In the genomic region with DNA sequence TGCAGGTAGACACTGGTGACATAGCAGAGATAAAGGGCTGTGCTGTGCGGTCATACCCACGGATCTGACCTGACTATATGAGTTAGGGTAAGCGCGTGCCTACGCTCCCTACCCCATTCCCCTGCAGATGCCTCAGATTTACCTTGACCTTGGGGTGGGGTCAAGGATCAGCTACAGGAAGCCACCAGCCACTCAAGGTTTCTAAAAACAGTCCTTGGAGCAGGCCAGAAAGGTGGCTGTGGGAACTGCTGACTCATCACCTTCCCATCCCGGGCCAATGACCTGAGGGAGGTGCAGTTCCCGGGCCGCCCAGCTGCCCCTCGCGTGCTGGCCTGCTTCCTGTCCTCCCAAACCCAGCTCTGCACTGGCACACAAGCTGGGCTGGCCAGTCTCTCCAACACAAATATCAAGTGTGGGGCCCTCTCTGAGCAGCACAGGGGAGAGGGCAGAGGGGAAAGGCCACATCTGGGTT, we compare ENCODE assay signal across 1 cellular context.
A peak's percentile ranks its signal among the peaks of the same experiment; 100 is the strongest.
TF ChIP-seq lines count a peak whose summit lies in the region.

No MANE protein-coding gene starts in this region.

TF ChIP-seq in K562, 482 proteins besides CTCF, POLR2A, EP300 and RAD21 (continued from another document and continues in another):
- TF ChIP-seq ZHX1 (conservative IDR thresholded peaks at IDR 0.05; ENCODE audit: low read length) (no peak), ETS1 (conservative IDR thresholded peaks at IDR 0.05; ENCODE audit: control insufficient read depth, low read depth, low read length) (0 out of 2 replicates have a peak, but pooled peaks have one; percentile 27), FOXP1 (CRISPR knock-in tag; IDR thresholded peaks at IDR 0.05) (no peak), CHD1 (IDR thresholded peaks at IDR 0.05; ENCODE audit: low read length) (no peak), GABPA (tag; conservative IDR thresholded peaks at IDR 0.05; ENCODE audit: low read depth) (no peak), HCFC1 (IDR thresholded peaks at IDR 0.05; ENCODE audit: low read depth, low read length) (no peak), NFIX (CRISPR knock-in tag; IDR thresholded peaks at IDR 0.05; ENCODE audit: low read depth) (no peak), SP2 (IDR thresholded peaks at IDR 0.05; ENCODE audit: extremely low read depth, low read depth, low read length, poor library complexity, severe bottlenecking) (no peak), BHLHE40 (IDR thresholded peaks at IDR 0.05; ENCODE audit: low read length) (peak; percentile 71), SIRT6 (IDR thresholded peaks at IDR 0.05; ENCODE audit: low read depth, low read length) (no peak), ESRRA (IDR thresholded peaks at IDR 0.05; ENCODE audit: borderline replicate concordance, low read depth) (peak; percentile 96), RNF2 (IDR thresholded peaks at IDR 0.05) (no peak), E2F3 (CRISPR knock-in tag; IDR thresholded peaks at IDR 0.05) (no peak), ATF2 (CRISPR knock-in tag; IDR thresholded peaks at IDR 0.05) (no peak), AFF4 (CRISPR knock-in tag; IDR thresholded peaks at IDR 0.05) (no peak), CBX1 (IDR thresholded peaks at IDR 0.05; ENCODE audit: low read depth) (no peak), GTF2A2 (tag; IDR thresholded peaks at IDR 0.05) (no peak)
- TF ChIP-seq, protein P1, sequence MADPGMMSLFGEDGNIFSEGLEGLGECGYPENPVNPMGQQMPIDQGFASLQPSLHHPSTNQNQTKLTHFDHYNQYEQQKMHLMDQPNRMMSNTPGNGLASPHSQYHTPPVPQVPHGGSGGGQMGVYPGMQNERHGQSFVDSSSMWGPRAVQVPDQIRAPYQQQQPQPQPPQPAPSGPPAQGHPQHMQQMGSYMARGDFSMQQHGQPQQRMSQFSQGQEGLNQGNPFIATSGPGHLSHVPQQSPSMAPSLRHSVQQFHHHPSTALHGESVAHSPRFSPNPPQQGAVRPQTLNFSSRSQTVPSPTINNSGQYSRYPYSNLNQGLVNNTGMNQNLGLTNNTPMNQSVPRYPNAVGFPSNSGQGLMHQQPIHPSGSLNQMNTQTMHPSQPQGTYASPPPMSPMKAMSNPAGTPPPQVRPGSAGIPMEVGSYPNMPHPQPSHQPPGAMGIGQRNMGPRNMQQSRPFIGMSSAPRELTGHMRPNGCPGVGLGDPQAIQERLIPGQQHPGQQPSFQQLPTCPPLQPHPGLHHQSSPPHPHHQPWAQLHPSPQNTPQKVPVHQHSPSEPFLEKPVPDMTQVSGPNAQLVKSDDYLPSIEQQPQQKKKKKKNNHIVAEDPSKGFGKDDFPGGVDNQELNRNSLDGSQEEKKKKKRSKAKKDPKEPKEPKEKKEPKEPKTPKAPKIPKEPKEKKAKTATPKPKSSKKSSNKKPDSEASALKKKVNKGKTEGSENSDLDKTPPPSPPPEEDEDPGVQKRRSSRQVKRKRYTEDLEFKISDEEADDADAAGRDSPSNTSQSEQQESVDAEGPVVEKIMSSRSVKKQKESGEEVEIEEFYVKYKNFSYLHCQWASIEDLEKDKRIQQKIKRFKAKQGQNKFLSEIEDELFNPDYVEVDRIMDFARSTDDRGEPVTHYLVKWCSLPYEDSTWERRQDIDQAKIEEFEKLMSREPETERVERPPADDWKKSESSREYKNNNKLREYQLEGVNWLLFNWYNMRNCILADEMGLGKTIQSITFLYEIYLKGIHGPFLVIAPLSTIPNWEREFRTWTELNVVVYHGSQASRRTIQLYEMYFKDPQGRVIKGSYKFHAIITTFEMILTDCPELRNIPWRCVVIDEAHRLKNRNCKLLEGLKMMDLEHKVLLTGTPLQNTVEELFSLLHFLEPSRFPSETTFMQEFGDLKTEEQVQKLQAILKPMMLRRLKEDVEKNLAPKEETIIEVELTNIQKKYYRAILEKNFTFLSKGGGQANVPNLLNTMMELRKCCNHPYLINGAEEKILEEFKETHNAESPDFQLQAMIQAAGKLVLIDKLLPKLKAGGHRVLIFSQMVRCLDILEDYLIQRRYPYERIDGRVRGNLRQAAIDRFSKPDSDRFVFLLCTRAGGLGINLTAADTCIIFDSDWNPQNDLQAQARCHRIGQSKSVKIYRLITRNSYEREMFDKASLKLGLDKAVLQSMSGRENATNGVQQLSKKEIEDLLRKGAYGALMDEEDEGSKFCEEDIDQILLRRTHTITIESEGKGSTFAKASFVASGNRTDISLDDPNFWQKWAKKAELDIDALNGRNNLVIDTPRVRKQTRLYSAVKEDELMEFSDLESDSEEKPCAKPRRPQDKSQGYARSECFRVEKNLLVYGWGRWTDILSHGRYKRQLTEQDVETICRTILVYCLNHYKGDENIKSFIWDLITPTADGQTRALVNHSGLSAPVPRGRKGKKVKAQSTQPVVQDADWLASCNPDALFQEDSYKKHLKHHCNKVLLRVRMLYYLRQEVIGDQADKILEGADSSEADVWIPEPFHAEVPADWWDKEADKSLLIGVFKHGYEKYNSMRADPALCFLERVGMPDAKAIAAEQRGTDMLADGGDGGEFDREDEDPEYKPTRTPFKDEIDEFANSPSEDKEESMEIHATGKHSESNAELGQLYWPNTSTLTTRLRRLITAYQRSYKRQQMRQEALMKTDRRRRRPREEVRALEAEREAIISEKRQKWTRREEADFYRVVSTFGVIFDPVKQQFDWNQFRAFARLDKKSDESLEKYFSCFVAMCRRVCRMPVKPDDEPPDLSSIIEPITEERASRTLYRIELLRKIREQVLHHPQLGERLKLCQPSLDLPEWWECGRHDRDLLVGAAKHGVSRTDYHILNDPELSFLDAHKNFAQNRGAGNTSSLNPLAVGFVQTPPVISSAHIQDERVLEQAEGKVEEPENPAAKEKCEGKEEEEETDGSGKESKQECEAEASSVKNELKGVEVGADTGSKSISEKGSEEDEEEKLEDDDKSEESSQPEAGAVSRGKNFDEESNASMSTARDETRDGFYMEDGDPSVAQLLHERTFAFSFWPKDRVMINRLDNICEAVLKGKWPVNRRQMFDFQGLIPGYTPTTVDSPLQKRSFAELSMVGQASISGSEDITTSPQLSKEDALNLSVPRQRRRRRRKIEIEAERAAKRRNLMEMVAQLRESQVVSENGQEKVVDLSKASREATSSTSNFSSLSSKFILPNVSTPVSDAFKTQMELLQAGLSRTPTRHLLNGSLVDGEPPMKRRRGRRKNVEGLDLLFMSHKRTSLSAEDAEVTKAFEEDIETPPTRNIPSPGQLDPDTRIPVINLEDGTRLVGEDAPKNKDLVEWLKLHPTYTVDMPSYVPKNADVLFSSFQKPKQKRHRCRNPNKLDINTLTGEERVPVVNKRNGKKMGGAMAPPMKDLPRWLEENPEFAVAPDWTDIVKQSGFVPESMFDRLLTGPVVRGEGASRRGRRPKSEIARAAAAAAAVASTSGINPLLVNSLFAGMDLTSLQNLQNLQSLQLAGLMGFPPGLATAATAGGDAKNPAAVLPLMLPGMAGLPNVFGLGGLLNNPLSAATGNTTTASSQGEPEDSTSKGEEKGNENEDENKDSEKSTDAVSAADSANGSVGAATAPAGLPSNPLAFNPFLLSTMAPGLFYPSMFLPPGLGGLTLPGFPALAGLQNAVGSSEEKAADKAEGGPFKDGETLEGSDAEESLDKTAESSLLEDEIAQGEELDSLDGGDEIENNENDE (IDR thresholded peaks at IDR 0.05; ENCODE audit: low read depth, low read length), result no peak
- TF ChIP-seq, protein P2, sequence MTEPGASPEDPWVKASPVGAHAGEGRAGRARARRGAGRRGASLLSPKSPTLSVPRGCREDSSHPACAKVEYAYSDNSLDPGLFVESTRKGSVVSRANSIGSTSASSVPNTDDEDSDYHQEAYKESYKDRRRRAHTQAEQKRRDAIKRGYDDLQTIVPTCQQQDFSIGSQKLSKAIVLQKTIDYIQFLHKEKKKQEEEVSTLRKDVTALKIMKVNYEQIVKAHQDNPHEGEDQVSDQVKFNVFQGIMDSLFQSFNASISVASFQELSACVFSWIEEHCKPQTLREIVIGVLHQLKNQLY (CRISPR knock-in tag; conservative IDR thresholded peaks at IDR 0.05), result no peak
- TF ChIP-seq, protein P3, sequence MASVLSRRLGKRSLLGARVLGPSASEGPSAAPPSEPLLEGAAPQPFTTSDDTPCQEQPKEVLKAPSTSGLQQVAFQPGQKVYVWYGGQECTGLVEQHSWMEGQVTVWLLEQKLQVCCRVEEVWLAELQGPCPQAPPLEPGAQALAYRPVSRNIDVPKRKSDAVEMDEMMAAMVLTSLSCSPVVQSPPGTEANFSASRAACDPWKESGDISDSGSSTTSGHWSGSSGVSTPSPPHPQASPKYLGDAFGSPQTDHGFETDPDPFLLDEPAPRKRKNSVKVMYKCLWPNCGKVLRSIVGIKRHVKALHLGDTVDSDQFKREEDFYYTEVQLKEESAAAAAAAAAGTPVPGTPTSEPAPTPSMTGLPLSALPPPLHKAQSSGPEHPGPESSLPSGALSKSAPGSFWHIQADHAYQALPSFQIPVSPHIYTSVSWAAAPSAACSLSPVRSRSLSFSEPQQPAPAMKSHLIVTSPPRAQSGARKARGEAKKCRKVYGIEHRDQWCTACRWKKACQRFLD (CRISPR knock-in tag; IDR thresholded peaks at IDR 0.05), result 0 out of 2 replicates have a peak, but pooled peaks have one; percentile 44
- TF ChIP-seq, protein P4, sequence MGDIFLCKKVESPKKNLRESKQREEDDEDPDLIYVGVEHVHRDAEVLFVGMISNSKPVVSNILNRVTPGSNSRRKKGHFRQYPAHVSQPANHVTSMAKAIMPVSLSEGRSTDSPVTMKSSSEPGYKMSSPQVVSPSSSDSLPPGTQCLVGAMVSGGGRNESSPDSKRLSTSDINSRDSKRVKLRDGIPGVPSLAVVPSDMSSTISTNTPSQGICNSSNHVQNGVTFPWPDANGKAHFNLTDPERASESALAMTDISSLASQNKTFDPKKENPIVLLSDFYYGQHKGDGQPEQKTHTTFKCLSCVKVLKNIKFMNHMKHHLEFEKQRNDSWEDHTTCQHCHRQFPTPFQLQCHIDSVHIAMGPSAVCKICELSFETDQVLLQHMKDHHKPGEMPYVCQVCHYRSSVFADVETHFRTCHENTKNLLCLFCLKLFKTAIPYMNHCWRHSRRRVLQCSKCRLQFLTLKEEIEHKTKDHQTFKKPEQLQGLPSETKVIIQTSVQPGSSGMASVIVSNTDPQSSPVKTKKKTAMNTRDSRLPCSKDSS (IDR thresholded peaks at IDR 0.05; ENCODE audit: low read depth, partially characterized antibody), result no peak
- TF ChIP-seq, protein P5, sequence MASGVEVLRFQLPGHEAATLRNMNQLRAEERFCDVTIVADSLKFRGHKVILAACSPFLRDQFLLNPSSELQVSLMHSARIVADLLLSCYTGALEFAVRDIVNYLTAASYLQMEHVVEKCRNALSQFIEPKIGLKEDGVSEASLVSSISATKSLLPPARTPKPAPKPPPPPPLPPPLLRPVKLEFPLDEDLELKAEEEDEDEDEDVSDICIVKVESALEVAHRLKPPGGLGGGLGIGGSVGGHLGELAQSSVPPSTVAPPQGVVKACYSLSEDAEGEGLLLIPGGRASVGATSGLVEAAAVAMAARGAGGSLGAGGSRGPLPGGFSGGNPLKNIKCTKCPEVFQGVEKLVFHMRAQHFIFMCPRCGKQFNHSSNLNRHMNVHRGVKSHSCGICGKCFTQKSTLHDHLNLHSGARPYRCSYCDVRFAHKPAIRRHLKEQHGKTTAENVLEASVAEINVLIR (CRISPR knock-in tag; IDR thresholded peaks at IDR 0.05), result no peak
